Comparison of ENCODE assay signal across 8 cellular contexts in genomic region chr4:123505457-123506310, GRCh38.
DNase-seq lines count a peak whose midpoint lies in the region; ATAC-seq and TF ChIP-seq lines count a peak whose summit lies in the region.

No MANE protein-coding gene starts in this region.

- H3K27ac ChIP-seq in HL-60 (replicated peaks) (0 out of 2 replicates have a peak overlapping the region, but pooled peaks have one; percentile 10), RWPE2 (ENCODE audit: poor library complexity, severe bottlenecking) (no peak overlapping the region), colonic mucosa (no peak overlapping the region)

- DNase-seq in AG08395 (ENCODE audit: low spot score) (peak; percentile 22), HL-60 (ENCODE audit: low read depth in 1 of 2, low spot score in 1 of 2) (peak in 1 of 2 experiments; percentile 33), RWPE2 (ENCODE audit: low spot score) (no peak), colonic mucosa (peak; percentile 37), islet precursor cell (peak; percentile 95)

- H3K9ac ChIP-seq in colonic mucosa (ENCODE audit: low read depth in 2 of 2, low read length in 2 of 2) (peak overlapping the region; percentile 54 to 77), skeletal muscle satellite cell (ENCODE audit: low read depth, low read length) (peak overlapping the region; percentile 81)

- H3K27me3 ChIP-seq in HL-60 (ENCODE audit: insufficient read depth, poor library complexity, severe bottlenecking) (no peaks in the 10 kb centered on the region), RWPE2 (ENCODE audit: insufficient read depth, poor library complexity, severe bottlenecking) (no peaks in the 10 kb centered on the region), colonic mucosa (no peaks in the 10 kb centered on the region), skeletal muscle satellite cell (ENCODE audit: control insufficient read depth, insufficient read depth, low read length) (no peaks in the 10 kb centered on the region)

- TF ChIP-seq CTCF in HL-60 (IDR thresholded peaks at IDR 0.05; ENCODE audit: insufficient read depth, low read length) (no peak), RWPE2 (IDR thresholded peaks at IDR 0.05; ENCODE audit: poor library complexity, severe bottlenecking) (no peak), colonic mucosa (IDR thresholded peaks at IDR 0.05) (no peak)

- H3K36me3 ChIP-seq in RWPE2 (ENCODE audit: low read depth) = no peaks in the 10 kb centered on the region
- H3K36me3 ChIP-seq in colonic mucosa = no peaks in the 10 kb centered on the region
- no peaks in the 10 kb centered on the region for H3K36me3 ChIP-seq in skeletal muscle satellite cell (ENCODE audit: insufficient read depth, low read length)

- no peaks in the 10 kb centered on the region for H3K9me3 ChIP-seq in RWPE2 (ENCODE audit: severe bottlenecking)
- no peaks in the 10 kb centered on the region for H3K9me3 ChIP-seq in colonic mucosa
- H3K9me3 ChIP-seq in skeletal muscle satellite cell (replicated peaks; ENCODE audit: low read length) = no peaks in the 10 kb centered on the region

- H3K4me3 ChIP-seq in HL-60 (replicated peaks; ENCODE audit: insufficient read depth, low read length) (peak overlapping the region; percentile 26), RWPE2 (ENCODE audit: severe bottlenecking) (peak overlapping the region; percentile 39), colonic mucosa (peak overlapping the region; percentile 47), skeletal muscle satellite cell (ENCODE audit: low read length) (peak overlapping the region; percentile 80)

- ATAC-seq in GM18868 (IDR thresholded peaks at IDR 0.05; ENCODE audit: unreplicated experiment) (peak; percentile 66), RWPE2 (ENCODE audit: low read depth) (peak; percentile 77), GM21737 (IDR thresholded peaks at IDR 0.05; ENCODE audit: unreplicated experiment) (no peak)

- H3K4me2 ChIP-seq in skeletal muscle satellite cell (ENCODE audit: low read length) = peak overlapping the region; percentile 85

- H3K4me1 ChIP-seq in RWPE2 (ENCODE audit: insufficient read depth, poor library complexity, severe bottlenecking) = no peaks in the 10 kb centered on the region
- H3K4me1 ChIP-seq in colonic mucosa = no peaks in the 10 kb centered on the region
- peaks cover 12% of the 10 kb centered on the region for H3K4me1 ChIP-seq in skeletal muscle satellite cell (ENCODE audit: control insufficient read depth, insufficient read depth, low read length)

- intact Hi-C loops in colonic mucosa (cut with DNase I) = no loop called here

Comparison
In these comparisons a context has a peak if more than half of its experiments do, and no peak if none do; other contexts are left out.
1. H3K4me3 ChIP-seq: peak in every context shown above with its lines; median percentile 80 in skeletal muscle satellite cell; 47 in colonic mucosa; 39 in RWPE2; 26 in HL-60.